In the genomic region with DNA sequence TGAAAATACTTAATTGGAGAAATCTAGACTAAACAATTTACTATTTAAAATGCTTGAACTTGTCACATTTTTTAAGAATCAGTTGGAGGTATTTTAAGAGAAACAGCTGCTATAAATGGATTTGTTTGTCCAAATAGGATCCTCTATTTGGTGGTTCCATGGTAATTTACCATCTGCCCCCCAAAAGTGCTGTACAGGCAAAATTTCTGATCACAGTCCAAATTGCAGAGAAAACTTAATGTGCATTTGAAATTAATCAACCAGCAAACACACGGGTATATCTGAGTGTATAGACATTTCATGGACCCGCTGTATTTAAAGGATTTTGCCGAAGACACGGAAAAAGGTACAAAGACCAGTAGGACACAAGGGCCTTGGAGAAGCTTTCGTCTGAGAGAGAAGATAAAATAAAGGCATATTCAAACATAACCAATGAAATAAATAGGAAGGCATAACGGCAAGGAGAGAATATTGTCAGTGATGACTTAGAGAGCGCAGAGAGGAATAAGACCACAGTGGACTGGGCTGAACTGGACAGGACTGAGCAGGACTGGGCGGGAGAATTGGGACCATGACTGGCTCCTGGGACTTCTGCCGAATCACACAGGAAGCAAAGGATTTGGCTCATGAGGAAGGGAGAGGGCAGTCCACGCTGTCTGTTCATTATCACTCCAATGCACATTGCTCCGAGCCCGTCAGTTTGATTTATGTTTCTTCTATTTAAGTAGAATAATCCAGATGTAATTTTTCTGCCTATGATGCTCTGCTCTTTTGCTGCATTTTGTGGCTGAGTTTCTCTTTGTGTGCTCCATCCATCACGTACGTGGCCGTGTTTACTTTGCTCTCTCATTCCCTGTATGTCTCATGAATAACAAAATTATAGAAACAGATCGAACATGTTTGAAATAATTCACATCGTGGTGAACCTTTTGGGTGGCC, we compare ENCODE assay signal across 26 cellular contexts.
"Had no signal": no experiment of that assay in that cellular context is flagged by ENCODE, and none has a peak within 500 bp of the region (broad histone marks: within the 10 kb centered on the region; RNA-seq: fewer than 3 reads in every experiment).

No MANE protein-coding gene starts in this region.

- H3K4me1 ChIP-seq: ascending aorta, body of pancreas had no signal

- H3K27ac ChIP-seq: ascending aorta, body of pancreas had no signal

- H3K27me3 ChIP-seq: ascending aorta, body of pancreas had no signal

- H3K9me3 ChIP-seq: ascending aorta, body of pancreas had no signal

- ATAC-seq: activated CD8-positive, alpha-beta memory T cell treated with anti-CD3 and anti-CD28 coated beads, Interleukin-2, amount 10 ng/mL, durations not matched to agents 7 days and 5 days; activated naive CD4-positive, alpha-beta T cell treated with anti-CD3 and anti-CD28 coated beads, Interleukin-2, amount 50 U/mL, for 72 hours; activated naive CD8-positive, alpha-beta T cell treated with anti-CD3 and anti-CD28 coated beads, Interleukin-2, amount 50 U/mL, for 24 hours; activated T-cell treated with anti-CD3 and anti-CD28 coated beads, Interleukin-2, amount 50 U/mL, for 4 hours; body of pancreas; PC-3; T-helper 17 cell had no signal

- DNase-seq: activated CD4-positive, alpha-beta T cell treated with anti-CD3 and anti-CD28 coated beads for 48 hours; activated CD4-positive, alpha-beta T cell treated with anti-CD3 and anti-CD28 coated beads, Interleukin-2, amount 50 U/mL, for 48 hours; activated CD4-positive, CD25-positive, alpha-beta regulatory T cell treated with anti-CD3 and anti-CD28 coated beads, Interleukin-2, amount 50 U/mL, for 72 hours; activated CD8-positive, alpha-beta memory T cell treated with anti-CD3 and anti-CD28 coated beads, Interleukin-2, amount 10 ng/mL, durations not matched to agents 7 days and 5 days; activated effector memory CD4-positive, alpha-beta T cell treated with anti-CD3 and anti-CD28 coated beads, Interleukin-2, amount 50 U/mL, for 16 hours; activated naive CD4-positive, alpha-beta T cell treated with Interleukin-2 at 50 U/mL for 16 hours; activated naive CD8-positive, alpha-beta T cell treated with anti-CD3 and anti-CD28 coated beads, Interleukin-2, amount 50 U/mL, for 24 hours; activated T-cell treated with anti-CD3 and anti-CD28 coated beads, Interleukin-2, amount 50 U/mL, for 4 hours; amniotic stem cell; body of pancreas; central memory CD4-positive, alpha-beta T cell; Karpas-422; MM.1S; NCI-H1105; NCI-H1436; NCI-H187; NCI-H2081; NCI-H510A treated with DMSO at 0.1 percent for 48 hours; NCI-H69; NK-92 treated with Interleukin-12 subunit alpha and Interleukin-12 subunit beta, amount 100 ng/mL, for 24 hours; SHP77; T-helper 17 cell; T-helper 9 cell had no signal

- H3K36me3 ChIP-seq: ascending aorta had no signal

- H3K4me3 ChIP-seq: ascending aorta, body of pancreas had no signal
